2 cellular contexts compared by ENCODE assay signal in the genomic region with DNA sequence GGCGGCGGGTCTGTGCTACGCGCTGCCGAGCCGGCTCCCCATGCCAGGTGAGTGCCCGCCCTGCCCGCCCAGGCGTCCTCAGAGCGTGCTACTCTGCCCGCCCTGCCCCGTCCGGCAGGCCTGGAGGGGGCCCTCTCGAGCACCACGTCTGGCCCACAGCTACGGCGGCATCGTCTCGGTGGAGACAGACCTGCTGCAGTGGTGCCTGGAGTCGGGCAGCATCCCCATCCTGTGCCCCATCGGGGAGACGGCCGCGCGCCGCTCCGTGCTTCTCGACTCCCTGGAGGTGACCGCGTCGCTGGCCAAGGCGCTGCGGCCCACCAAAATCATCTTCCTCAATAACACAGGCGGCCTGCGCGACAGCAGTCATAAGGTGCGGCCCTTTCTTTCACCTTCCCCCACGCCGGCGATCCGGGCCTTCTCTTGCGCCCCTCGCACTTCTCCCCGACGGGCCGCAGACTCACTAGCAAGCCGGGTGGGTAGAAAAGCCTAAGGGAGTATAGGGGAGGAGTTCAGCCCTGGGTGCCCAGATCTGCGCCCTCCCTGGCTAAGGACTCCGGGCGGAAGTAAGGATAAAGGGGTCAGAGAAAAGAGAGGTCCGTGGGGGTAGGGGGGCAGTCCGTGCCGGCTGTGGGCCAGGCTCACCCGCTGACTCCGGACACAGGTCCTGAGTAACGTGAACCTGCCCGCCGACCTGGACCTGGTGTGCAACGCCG.
TF ChIP-seq lines count a peak whose summit lies in the region.

No MANE protein-coding gene starts in this region.

TF ChIP-seq in SK-N-SH, 30 proteins besides CTCF, POLR2A, EP300 and RAD21 (continued from another document):
- TF ChIP-seq, protein P1, sequence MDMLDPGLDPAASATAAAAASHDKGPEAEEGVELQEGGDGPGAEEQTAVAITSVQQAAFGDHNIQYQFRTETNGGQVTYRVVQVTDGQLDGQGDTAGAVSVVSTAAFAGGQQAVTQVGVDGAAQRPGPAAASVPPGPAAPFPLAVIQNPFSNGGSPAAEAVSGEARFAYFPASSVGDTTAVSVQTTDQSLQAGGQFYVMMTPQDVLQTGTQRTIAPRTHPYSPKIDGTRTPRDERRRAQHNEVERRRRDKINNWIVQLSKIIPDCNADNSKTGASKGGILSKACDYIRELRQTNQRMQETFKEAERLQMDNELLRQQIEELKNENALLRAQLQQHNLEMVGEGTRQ (IDR thresholded peaks at IDR 0.05; ENCODE audit: borderline replicate concordance, low read depth, low read length), result no peak
- no peak for TF ChIP-seq RFX5 (IDR thresholded peaks at IDR 0.05; ENCODE audit: low read length)

TF ChIP-seq in SK-N-SH treated with all-trans-retinoic acid at 6 μM for 48 hours, 23 proteins besides CTCF, POLR2A, EP300 and RAD21 (continued from another document):
- TF ChIP-seq, protein P2, sequence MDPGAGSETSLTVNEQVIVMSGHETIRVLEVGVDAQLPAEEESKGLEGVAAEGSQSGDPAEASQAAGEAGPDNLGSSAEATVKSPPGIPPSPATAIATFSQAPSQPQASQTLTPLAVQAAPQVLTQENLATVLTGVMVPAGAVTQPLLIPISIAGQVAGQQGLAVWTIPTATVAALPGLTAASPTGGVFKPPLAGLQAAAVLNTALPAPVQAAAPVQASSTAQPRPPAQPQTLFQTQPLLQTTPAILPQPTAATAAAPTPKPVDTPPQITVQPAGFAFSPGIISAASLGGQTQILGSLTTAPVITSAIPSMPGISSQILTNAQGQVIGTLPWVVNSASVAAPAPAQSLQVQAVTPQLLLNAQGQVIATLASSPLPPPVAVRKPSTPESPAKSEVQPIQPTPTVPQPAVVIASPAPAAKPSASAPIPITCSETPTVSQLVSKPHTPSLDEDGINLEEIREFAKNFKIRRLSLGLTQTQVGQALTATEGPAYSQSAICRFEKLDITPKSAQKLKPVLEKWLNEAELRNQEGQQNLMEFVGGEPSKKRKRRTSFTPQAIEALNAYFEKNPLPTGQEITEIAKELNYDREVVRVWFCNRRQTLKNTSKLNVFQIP (CRISPR knock-in tag; IDR thresholded peaks at IDR 0.05; ENCODE audit: borderline replicate concordance, low read depth), result no peak
- no peak for TF ChIP-seq GLIS3 (CRISPR knock-in tag; IDR thresholded peaks at IDR 0.05)
- TF ChIP-seq, protein P3, sequence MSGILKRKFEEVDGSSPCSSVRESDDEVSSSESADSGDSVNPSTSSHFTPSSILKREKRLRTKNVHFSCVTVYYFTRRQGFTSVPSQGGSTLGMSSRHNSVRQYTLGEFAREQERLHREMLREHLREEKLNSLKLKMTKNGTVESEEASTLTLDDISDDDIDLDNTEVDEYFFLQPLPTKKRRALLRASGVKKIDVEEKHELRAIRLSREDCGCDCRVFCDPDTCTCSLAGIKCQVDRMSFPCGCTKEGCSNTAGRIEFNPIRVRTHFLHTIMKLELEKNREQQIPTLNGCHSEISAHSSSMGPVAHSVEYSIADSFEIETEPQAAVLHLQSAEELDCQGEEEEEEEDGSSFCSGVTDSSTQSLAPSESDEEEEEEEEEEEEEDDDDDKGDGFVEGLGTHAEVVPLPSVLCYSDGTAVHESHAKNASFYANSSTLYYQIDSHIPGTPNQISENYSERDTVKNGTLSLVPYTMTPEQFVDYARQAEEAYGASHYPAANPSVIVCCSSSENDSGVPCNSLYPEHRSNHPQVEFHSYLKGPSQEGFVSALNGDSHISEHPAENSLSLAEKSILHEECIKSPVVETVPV (CRISPR knock-in tag; IDR thresholded peaks at IDR 0.05), result no peak
- no peak for TF ChIP-seq ZNF565 (CRISPR knock-in tag; conservative IDR thresholded peaks at IDR 0.05; ENCODE audit: low read depth)
- no peak for TF ChIP-seq OSR1 (CRISPR knock-in tag; IDR thresholded peaks at IDR 0.05)
- TF ChIP-seq ESRRG (CRISPR knock-in tag; IDR thresholded peaks at IDR 0.05), result no peak
- TF ChIP-seq CSDC2 (CRISPR knock-in tag; IDR thresholded peaks at IDR 0.05), result no peak
